In genomic region chr12:24080465-24080864, GRCh38 we compare ENCODE assay signal across 35 cellular contexts.
"Had no signal": no experiment of that assay in that cellular context is flagged by ENCODE, and none has a peak within 500 bp of the region (broad histone marks: within the 10 kb centered on the region; RNA-seq: fewer than 3 reads in every experiment).

No MANE protein-coding gene starts in this region.

- H3K4me1 ChIP-seq: ascending aorta, esophagus muscularis mucosa, foreskin keratinocyte, gastrocnemius medialis, heart left ventricle had no signal

- H3K9me3 Mint-ChIP-seq: activated T-helper 1 cell treated with anti-CD3 and anti-CD28 coated beads, Interleukin-12 subunit alpha, Interleukin-12 subunit beta, Interleukin-2, Interleukin-4 antibody, amounts not matched to agents 30 ng/mL and 10 ng/mL and 1 ng/mL, durations not matched to agents 14 hours and 24 hours and 36 hours; activated T-helper 2 cell treated with anti-CD3 and anti-CD28 coated beads, Interferon-gamma antibody, Interleukin-2, Interleukin-4, amounts not matched to agents 10 μg/mL and 5 μg/mL and 100 μg/mL, durations not matched to agents 14 hours and 24 hours and 36 hours; dendritic cell treated with granulocyte-macrophage colony-stimulating factor and Interleukin-4, amounts not matched to agents 40 ng/mL and 50 ng/mL, for 4 days had no signal

- H3K27ac ChIP-seq: ascending aorta, brain microvascular endothelial cell, coronary artery, dorsolateral prefrontal cortex, esophagus muscularis mucosa, foreskin keratinocyte, gastrocnemius medialis, heart left ventricle, WERI-Rb-1 had no signal

- ATAC-seq: activated CD4-positive, alpha-beta T cell treated with anti-CD3 and anti-CD28 coated beads for 36 hours; activated CD8-positive, alpha-beta memory T cell treated with anti-CD3 and anti-CD28 coated beads, Interleukin-2, amount 10 ng/mL, durations not matched to agents 7 days and 5 days; activated CD8-positive, alpha-beta T cell treated with anti-CD3 and anti-CD28 coated beads, Interleukin-2, amount 10 ng/mL, durations not matched to agents 7 days and 5 days; foreskin keratinocyte; gastrocnemius medialis; heart left ventricle; T-helper 17 cell had no signal

- H3K4me3 Mint-ChIP-seq: activated CD4-positive, alpha-beta memory T cell treated with anti-CD3 and anti-CD28 coated beads for 36 hours; activated CD4-positive, alpha-beta T cell treated with anti-CD3 and anti-CD28 coated beads for 36 hours; activated CD4-positive, alpha-beta T cell treated with anti-CD3 and anti-CD28 coated beads, Interleukin-2, amount 10 ng/mL, durations not matched to agents 24 days and 14 days; activated CD8-positive, alpha-beta memory T cell treated with anti-CD3 and anti-CD28 coated beads, Interleukin-2, amount 10 ng/mL, durations not matched to agents 7 days and 5 days; activated CD8-positive, alpha-beta T cell treated with anti-CD3 and anti-CD28 coated beads, Interleukin-2, amount 10 ng/mL, durations not matched to agents 7 days and 5 days; activated naive CD4-positive, alpha-beta T cell treated with anti-CD3 and anti-CD28 coated beads for 36 hours; activated naive CD4-positive, alpha-beta T cell treated with anti-CD3 and anti-CD28 coated beads, Interleukin-2, amount 50 U/mL, for 24 hours; activated naive CD8-positive, alpha-beta T cell treated with anti-CD3 and anti-CD28 coated beads, Interleukin-2, amount 10 ng/mL, durations not matched to agents 7 days and 5 days; activated T-helper 1 cell treated with anti-CD3 and anti-CD28 coated beads, Interleukin-12 subunit alpha, Interleukin-12 subunit beta, Interleukin-2, Interleukin-4 antibody, amounts not matched to agents 30 ng/mL and 10 ng/mL and 1 ng/mL, durations not matched to agents 14 hours and 24 hours and 36 hours; central memory CD8-positive, alpha-beta T cell; dendritic cell treated with granulocyte-macrophage colony-stimulating factor and Interleukin-4, amounts not matched to agents 40 ng/mL and 50 ng/mL, for 4 days; T-helper 17 cell; T-helper 2 cell treated with Interferon-gamma antibody and Interleukin-4, amounts not matched to agents 5 μg/mL and 100 μg/mL, for 36 hours had no signal

- H3K4me1 Mint-ChIP-seq: activated CD4-positive, alpha-beta T cell treated with anti-CD3 and anti-CD28 coated beads for 36 hours; activated CD4-positive, alpha-beta T cell treated with anti-CD3 and anti-CD28 coated beads, Interleukin-2, amount 10 ng/mL, durations not matched to agents 24 days and 14 days; activated CD8-positive, alpha-beta memory T cell treated with anti-CD3 and anti-CD28 coated beads, Interleukin-2, amount 10 ng/mL, durations not matched to agents 7 days and 5 days; activated naive CD4-positive, alpha-beta T cell treated with anti-CD3 and anti-CD28 coated beads, Interleukin-2, amount 50 U/mL, for 24 hours; activated naive CD8-positive, alpha-beta T cell treated with anti-CD3 and anti-CD28 coated beads, Interleukin-2, amount 10 ng/mL, durations not matched to agents 7 days and 5 days; central memory CD8-positive, alpha-beta T cell; T-helper 17 cell had no signal

- FAIRE-seq: bronchial epithelial cell had no signal

- H3K27me3 Mint-ChIP-seq: activated CD4-positive, alpha-beta memory T cell treated with anti-CD3 and anti-CD28 coated beads for 36 hours; activated CD4-positive, alpha-beta T cell treated with anti-CD3 and anti-CD28 coated beads, Interleukin-2, amount 10 ng/mL, durations not matched to agents 24 days and 14 days; activated CD8-positive, alpha-beta memory T cell treated with anti-CD3 and anti-CD28 coated beads, Interleukin-2, amount 10 ng/mL, durations not matched to agents 7 days and 5 days; activated naive CD4-positive, alpha-beta T cell treated with anti-CD3 and anti-CD28 coated beads, Interleukin-2, amount 50 U/mL, for 24 hours; activated naive CD8-positive, alpha-beta T cell treated with anti-CD3 and anti-CD28 coated beads, Interleukin-2, amount 10 ng/mL, durations not matched to agents 7 days and 5 days; central memory CD8-positive, alpha-beta T cell; dendritic cell treated with granulocyte-macrophage colony-stimulating factor and Interleukin-4, amounts not matched to agents 40 ng/mL and 50 ng/mL, for 4 days; T-helper 17 cell had no signal

- DNase-seq: activated CD4-positive, alpha-beta memory T cell treated with anti-CD3 and anti-CD28 coated beads for 36 hours; activated CD4-positive, alpha-beta T cell treated with anti-CD3 and anti-CD28 coated beads for 36 hours; activated CD4-positive, alpha-beta T cell treated with anti-CD3 and anti-CD28 coated beads, Interleukin-2, amount 10 ng/mL, durations not matched to agents 24 days and 14 days; activated CD4-positive, CD25-positive, alpha-beta regulatory T cell; activated CD4-positive, CD25-positive, alpha-beta regulatory T cell treated with anti-CD3 and anti-CD28 coated beads, Interleukin-2, amount 50 U/mL, for 72 hours; activated CD8-positive, alpha-beta memory T cell treated with anti-CD3 and anti-CD28 coated beads, Interleukin-2, amount 10 ng/mL, durations not matched to agents 7 days and 5 days; activated CD8-positive, alpha-beta memory T cell treated with anti-CD3 and anti-CD28 coated beads, Interleukin-2, amount 50 U/mL, for 4 hours; activated CD8-positive, alpha-beta T cell treated with anti-CD3 and anti-CD28 coated beads, Interleukin-2, amount 10 ng/mL, durations not matched to agents 7 days and 5 days; activated effector memory CD4-positive, alpha-beta T cell treated with anti-CD3 and anti-CD28 coated beads, Interleukin-2, amount 50 U/mL, for 16 hours; activated naive CD4-positive, alpha-beta T cell treated with anti-CD3 and anti-CD28 coated beads for 36 hours; activated naive CD8-positive, alpha-beta T cell treated with anti-CD3 and anti-CD28 coated beads, Interleukin-2, amount 10 ng/mL, durations not matched to agents 7 days and 5 days; activated T-cell treated with anti-CD3 and anti-CD28 coated beads, Interleukin-2, amount 50 U/mL, for 1 hour; activated T-cell treated with anti-CD3 and anti-CD28 coated beads, Interleukin-2, amount 50 U/mL, for 48 hours; brain microvascular endothelial cell; dorsolateral prefrontal cortex; effector memory CD4-positive, alpha-beta T cell; erythroblast; foreskin keratinocyte; gastrocnemius medialis; glutamatergic neuron; heart left ventricle; T-helper 1 cell; T-helper 17 cell; T1000; WERI-Rb-1 had no signal

- H3K36me3 ChIP-seq: ascending aorta, brain microvascular endothelial cell, esophagus muscularis mucosa, gastrocnemius medialis, heart left ventricle, WERI-Rb-1 had no signal

- H3K9me3 ChIP-seq: ascending aorta, esophagus muscularis mucosa, gastrocnemius medialis, heart left ventricle had no signal

- H3K27me3 ChIP-seq: ascending aorta, brain microvascular endothelial cell, esophagus muscularis mucosa, foreskin keratinocyte, gastrocnemius medialis, heart left ventricle had no signal

- H3K36me3 Mint-ChIP-seq: activated CD4-positive, alpha-beta memory T cell treated with anti-CD3 and anti-CD28 coated beads for 36 hours; activated CD8-positive, alpha-beta memory T cell treated with anti-CD3 and anti-CD28 coated beads, Interleukin-2, amount 10 ng/mL, durations not matched to agents 7 days and 5 days; activated naive CD4-positive, alpha-beta T cell treated with anti-CD3 and anti-CD28 coated beads, Interleukin-2, amount 50 U/mL, for 24 hours; activated naive CD8-positive, alpha-beta T cell treated with anti-CD3 and anti-CD28 coated beads, Interleukin-2, amount 10 ng/mL, durations not matched to agents 7 days and 5 days had no signal

- H3K27ac Mint-ChIP-seq: activated CD4-positive, alpha-beta memory T cell treated with anti-CD3 and anti-CD28 coated beads for 36 hours; activated CD4-positive, alpha-beta T cell treated with anti-CD3 and anti-CD28 coated beads for 36 hours; activated CD4-positive, alpha-beta T cell treated with anti-CD3 and anti-CD28 coated beads, Interleukin-2, amount 10 ng/mL, durations not matched to agents 24 days and 14 days; activated CD8-positive, alpha-beta memory T cell treated with anti-CD3 and anti-CD28 coated beads, Interleukin-2, amount 10 ng/mL, durations not matched to agents 7 days and 5 days; activated CD8-positive, alpha-beta T cell treated with anti-CD3 and anti-CD28 coated beads, Interleukin-2, amount 10 ng/mL, durations not matched to agents 7 days and 5 days; activated naive CD4-positive, alpha-beta T cell treated with anti-CD3 and anti-CD28 coated beads for 36 hours; activated naive CD4-positive, alpha-beta T cell treated with anti-CD3 and anti-CD28 coated beads, Interleukin-2, amount 50 U/mL, for 24 hours; activated naive CD8-positive, alpha-beta T cell treated with anti-CD3 and anti-CD28 coated beads, Interleukin-2, amount 10 ng/mL, durations not matched to agents 7 days and 5 days; activated T-helper 1 cell treated with anti-CD3 and anti-CD28 coated beads, Interleukin-12 subunit alpha, Interleukin-12 subunit beta, Interleukin-2, Interleukin-4 antibody, amounts not matched to agents 30 ng/mL and 10 ng/mL and 1 ng/mL, durations not matched to agents 14 hours and 24 hours and 36 hours; activated T-helper 2 cell treated with anti-CD3 and anti-CD28 coated beads, Interferon-gamma antibody, Interleukin-2, Interleukin-4, amounts not matched to agents 10 μg/mL and 5 μg/mL and 100 μg/mL, durations not matched to agents 14 hours and 24 hours and 36 hours; dendritic cell treated with granulocyte-macrophage colony-stimulating factor and Interleukin-4, amounts not matched to agents 40 ng/mL and 50 ng/mL, for 4 days; T-helper 17 cell; T-helper 2 cell treated with Interferon-gamma antibody and Interleukin-4, amounts not matched to agents 5 μg/mL and 100 μg/mL, for 36 hours had no signal

- H3K4me3 ChIP-seq: ascending aorta, coronary artery, esophagus muscularis mucosa, gastrocnemius medialis, heart left ventricle had no signal
